In the genomic region with DNA sequence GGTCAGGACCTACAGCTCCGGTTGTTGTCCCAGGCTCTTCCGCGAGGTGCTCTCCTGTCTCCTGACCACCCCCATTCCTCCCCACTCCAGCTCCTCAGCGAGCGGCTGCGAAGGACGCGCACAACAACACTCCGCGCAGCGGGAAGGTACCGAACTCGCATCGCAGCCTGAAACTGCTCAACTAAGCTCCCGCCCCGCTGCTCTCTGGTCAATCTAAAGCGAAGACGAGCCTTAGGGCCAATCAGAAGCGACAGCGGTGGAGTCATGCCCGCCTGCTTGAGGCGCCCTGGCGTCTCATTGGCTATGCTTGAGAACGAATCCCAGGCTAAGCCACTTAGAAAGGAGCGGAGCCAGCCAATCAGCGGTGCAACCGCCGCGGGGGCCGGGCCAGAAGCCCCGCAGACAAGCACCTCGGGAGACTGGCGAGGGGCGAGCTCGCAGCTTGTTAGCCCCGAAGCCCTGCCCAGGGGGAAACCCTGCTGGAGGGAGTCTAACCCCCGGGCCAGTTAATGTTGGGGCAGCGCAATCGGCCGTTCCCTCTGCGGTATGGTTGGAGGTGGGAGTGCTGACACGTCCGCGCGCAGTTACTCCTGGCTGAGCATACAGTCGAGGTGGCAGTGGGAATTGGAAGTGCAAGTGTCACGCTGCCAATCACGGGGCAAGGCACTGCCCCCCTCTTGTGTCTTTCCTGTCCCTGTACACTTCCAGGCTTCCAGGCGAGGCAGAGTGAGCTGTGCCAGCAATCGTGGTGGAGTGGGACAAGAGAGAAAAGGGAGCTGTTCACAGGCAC, we compare ENCODE assay signal across 8 cellular contexts.
A peak's percentile ranks its signal among the peaks of the same experiment; 100 is the strongest.
DNase-seq lines count a peak whose midpoint lies in the region; FAIRE-seq and TF ChIP-seq lines count a peak whose summit lies in the region.

No MANE protein-coding gene starts in this region.

- TF ChIP-seq POLR2A in H54 (IDR thresholded peaks at IDR 0.05; ENCODE audit: low read depth, low read length) = peak; percentile 57

- H3K79me2 ChIP-seq in Loucy (ENCODE audit: insufficient read depth, low read length) = no peaks in the 10 kb centered on the region

- H3K27me3 ChIP-seq in Loucy (ENCODE audit: insufficient read depth, low read length, poor library complexity, severe bottlenecking) (no peaks in the 10 kb centered on the region), neuron (ENCODE audit: insufficient read depth, low read length) (no peaks in the 10 kb centered on the region)

- H4K20me1 ChIP-seq in Loucy (ENCODE audit: insufficient read depth, low read length, poor library complexity, severe bottlenecking) = no peaks in the 10 kb centered on the region

- H3K4me3 ChIP-seq in Loucy (ENCODE audit: low read length, poor library complexity, severe bottlenecking) (peak overlapping the region; percentile 77), neuron (ENCODE audit: low read length) (peak overlapping the region; percentile 70)

- TF ChIP-seq CTCF in Loucy (conservative IDR thresholded peaks at IDR 0.05; ENCODE audit: low read length) = no peak

- FAIRE-seq in H54 (lab: Jason Lieb, UNC) = peak; percentile 53

- peak; percentile 98 for DNase-seq in ELF-1 (ENCODE audit: low read depth, low spot score)
- DNase-seq in H54 (ENCODE audit: insufficient read length, low spot score) = peak; percentile 99
- peak; percentile 98 to 99 for DNase-seq in SHP77 (lab: John Stamatoyannopoulos, UW)
- DNase-seq in activated gamma-delta T cell (lab: John Stamatoyannopoulos, UW) = peak; percentile 77
- DNase-seq in foreskin melanocyte = peak; percentile 94
- DNase-seq in stromal cell of bone marrow (ENCODE audit: low read depth) = peak; percentile 98

- peak overlapping the region; percentile 80 for H3K4me2 ChIP-seq in Loucy (ENCODE audit: low read depth, low read length, poor library complexity, severe bottlenecking)

- H3K9me2 ChIP-seq in Loucy (replicated peaks; ENCODE audit: low read depth, low read length) = no peaks in the 10 kb centered on the region

- H2AFZ ChIP-seq in Loucy (ENCODE audit: low read length) = peak overlapping the region; percentile 94
- peak overlapping the region; percentile 92 for H2AFZ ChIP-seq in neuron (ENCODE audit: low read depth, low read length)

- H3K9ac ChIP-seq in Loucy (ENCODE audit: low read depth, low read length, poor library complexity, severe bottlenecking) = peak overlapping the region; percentile 51

- no peaks in the 10 kb centered on the region for H3K9me3 ChIP-seq in Loucy (ENCODE audit: insufficient read depth, low read depth, low read length)
- H3K9me3 ChIP-seq in neuron (ENCODE audit: low read length) = no peaks in the 10 kb centered on the region

- H3F3A ChIP-seq in Loucy (ENCODE audit: low read depth) = no peaks in the 10 kb centered on the region

- H3K4me1 ChIP-seq in Loucy (ENCODE audit: insufficient read depth, low read length, poor library complexity, severe bottlenecking) = peaks cover 6% of the 10 kb centered on the region
- peaks cover 3% of the 10 kb centered on the region for H3K4me1 ChIP-seq in neuron (ENCODE audit: insufficient read depth, low read length)

- H3K36me3 ChIP-seq in Loucy (ENCODE audit: insufficient read depth, low read length) (no peaks in the 10 kb centered on the region), neuron (ENCODE audit: insufficient read depth, low read length) (no peaks in the 10 kb centered on the region)

Comparison
In these comparisons a context has a peak if more than half of its experiments do, and no peak if none do; other contexts are left out.
1. Peak in every context shown above with its lines: DNase-seq and H3K4me3 ChIP-seq.